Comparison of ENCODE assay signal across 27 cellular contexts in genomic region chr11:26062665-26063064, GRCh38.
"Had no signal": no experiment of that assay in that cellular context is flagged by ENCODE, and none has a peak within 500 bp of the region (broad histone marks: within the 10 kb centered on the region; RNA-seq: fewer than 3 reads in every experiment).

No MANE protein-coding gene starts in this region.

- H3K27me3 Mint-ChIP-seq: activated CD4-positive, alpha-beta memory T cell treated with anti-CD3 and anti-CD28 coated beads for 36 hours; activated CD4-positive, alpha-beta T cell treated with anti-CD3 and anti-CD28 coated beads, Interleukin-2, amount 10 ng/mL, durations not matched to agents 7 days and 5 days; activated naive CD8-positive, alpha-beta T cell treated with anti-CD3 and anti-CD28 coated beads, Interleukin-2, amount 50 U/mL, for 24 hours; central memory CD8-positive, alpha-beta T cell had no signal

- H3K4me2 ChIP-seq: KMS-11, PC-9 had no signal

- H3K27me3 ChIP-seq: MG63 had no signal

- H3K36me3 ChIP-seq: MG63 had no signal

- H3K9me3 Mint-ChIP-seq: activated CD4-positive, alpha-beta T cell treated with anti-CD3 and anti-CD28 coated beads, Interleukin-2, amount 10 ng/mL, durations not matched to agents 7 days and 5 days; brain had no signal

- H3K27ac Mint-ChIP-seq: activated CD4-positive, alpha-beta memory T cell treated with anti-CD3 and anti-CD28 coated beads for 36 hours; activated CD4-positive, alpha-beta T cell treated with anti-CD3 and anti-CD28 coated beads, Interleukin-2, amount 10 ng/mL, durations not matched to agents 7 days and 5 days; activated naive CD4-positive, alpha-beta T cell treated with anti-CD3 and anti-CD28 coated beads, Interleukin-2, amount 50 U/mL, for 72 hours; activated naive CD8-positive, alpha-beta T cell treated with anti-CD3 and anti-CD28 coated beads, Interleukin-2, amount 50 U/mL, for 24 hours; brain had no signal

- ATAC-seq: activated naive CD4-positive, alpha-beta T cell treated with anti-CD3 and anti-CD28 coated beads, Interleukin-2, amount 50 U/mL, for 72 hours; activated naive CD8-positive, alpha-beta T cell treated with anti-CD3 and anti-CD28 coated beads, Interleukin-2, amount 50 U/mL, for 24 hours; activated T-cell treated with anti-CD3 and anti-CD28 coated beads, Interleukin-2, amount 50 U/mL, for 4 hours had no signal

- DNase-seq: activated CD4-positive, alpha-beta memory T cell treated with anti-CD3 and anti-CD28 coated beads for 36 hours; activated CD4-positive, alpha-beta T cell treated with anti-CD3 and anti-CD28 coated beads, Interleukin-2, amount 10 ng/mL, durations not matched to agents 7 days and 5 days; activated CD4-positive, CD25-positive, alpha-beta regulatory T cell; activated CD8-positive, alpha-beta memory T cell treated with anti-CD3 and anti-CD28 coated beads for 24 hours; activated effector memory CD4-positive, alpha-beta T cell treated with anti-CD3 and anti-CD28 coated beads, Interleukin-2, amount 50 U/mL, for 16 hours; activated naive CD4-positive, alpha-beta T cell treated with Interleukin-2 at 50 U/mL for 16 hours; activated naive CD8-positive, alpha-beta T cell treated with anti-CD3 and anti-CD28 coated beads, Interleukin-2, amount 50 U/mL, for 24 hours; activated T-cell treated with anti-CD3 and anti-CD28 coated beads, Interleukin-2, amount 50 U/mL, for 4 hours; amygdala; MG63; MV-4-11; NCI-H1092 treated with DMSO at 0.1 percent for 48 hours; NCI-H1417 treated with DMSO at 0.1 percent for 48 hours; NCI-H1694; NCI-H2029 treated with DMSO at 0.1 percent for 48 hours; NCI-H345; NCI-H510A; NCI-H69; NK-92 treated with Interleukin-12 subunit alpha and Interleukin-12 subunit beta, amount 100 ng/mL, for 24 hours; PC-9; SHP77 treated with DMSO at 0.1 percent for 48 hours; T-helper 1 cell had no signal

- H3K4me3 ChIP-seq: MG63, PC-9 had no signal

- H2AFZ ChIP-seq: PC-9 had no signal

- H3K4me3 Mint-ChIP-seq: activated CD4-positive, alpha-beta memory T cell treated with anti-CD3 and anti-CD28 coated beads for 36 hours; activated CD4-positive, alpha-beta T cell treated with anti-CD3 and anti-CD28 coated beads, Interleukin-2, amount 10 ng/mL, durations not matched to agents 7 days and 5 days; activated naive CD8-positive, alpha-beta T cell treated with anti-CD3 and anti-CD28 coated beads, Interleukin-2, amount 50 U/mL, for 24 hours; activated T-cell treated with anti-CD3 and anti-CD28 coated beads, Interleukin-2, amount 50 U/mL, for 4 hours; brain; central memory CD8-positive, alpha-beta T cell had no signal

- H3K27ac ChIP-seq: KMS-11, PC-9, VCaP had no signal

- H3K9ac ChIP-seq: KMS-11 had no signal

- H3K9me3 ChIP-seq: MG63 had no signal

- H3K4me1 Mint-ChIP-seq: activated CD4-positive, alpha-beta T cell treated with anti-CD3 and anti-CD28 coated beads, Interleukin-2, amount 10 ng/mL, durations not matched to agents 7 days and 5 days; activated naive CD8-positive, alpha-beta T cell treated with anti-CD3 and anti-CD28 coated beads, Interleukin-2, amount 50 U/mL, for 24 hours; central memory CD8-positive, alpha-beta T cell had no signal

- H3K36me3 Mint-ChIP-seq: activated CD4-positive, alpha-beta memory T cell treated with anti-CD3 and anti-CD28 coated beads for 36 hours; activated naive CD4-positive, alpha-beta T cell treated with anti-CD3 and anti-CD28 coated beads, Interleukin-2, amount 50 U/mL, for 72 hours; brain had no signal
